Comparison of ENCODE assay signal across 29 cellular contexts in genomic region chr14:93348292-93348691, GRCh38. TPM values are rescaled to one million over a fixed set of nuclear protein-coding genes. Genes with fewer than 3 reads are reported as not detected.
"Had no signal": no experiment of that assay in that cellular context is flagged by ENCODE, and none has a peak within 500 bp of the region (broad histone marks: within the 10 kb centered on the region; RNA-seq: fewer than 3 reads in every experiment).

No MANE protein-coding gene starts in this region.

- H3K4me3 ChIP-seq: left ventricle myocardium inferior, lung, ovary, right atrium auricular region, skin epidermis, stomach, thyroid gland, upper lobe of right lung had no signal

- H3K27ac Mint-ChIP-seq: mesothelial cell of epicardium; natural killer cell; stimulated activated naive B cell treated with anti-CD40 and anti-IgM and Interleukin-4, amounts not matched to agents 10 μg/mL and 1 μg/mL and 100 μg/mL, for 72 hours had no signal

- H3K4me1 Mint-ChIP-seq: natural killer cell had no signal

- H3K9me3 ChIP-seq: left ventricle myocardium inferior, ovary, right atrium auricular region, stomach, testis, thyroid gland, upper lobe of right lung had no signal

- H3K36me3 ChIP-seq: left ventricle myocardium inferior, ovary, right atrium auricular region, stomach, thyroid gland, upper lobe of right lung had no signal

- ATAC-seq: natural killer cell; sciatic nerve; stimulated activated naive CD8-positive, alpha-beta T cell treated with anti-CD3 and anti-CD28 coated beads, Interleukin-15, Interleukin-2, amounts not matched to agents 100 U/mL and 50 U/mL, for 24 hours; upper lobe of right lung had no signal

- H3K27me3 ChIP-seq: ovary, right atrium auricular region, stomach, testis, thyroid gland, upper lobe of right lung had no signal

- H3K36me3 Mint-ChIP-seq: naive B cell, natural killer cell had no signal

- H3K9me3 Mint-ChIP-seq: natural killer cell had no signal

- H3K27me3 Mint-ChIP-seq: naive B cell; progenitor cell of endocrine pancreas; stimulated activated naive B cell treated with anti-CD40 and anti-IgM and Interleukin-4, amounts not matched to agents 10 μg/mL and 1 μg/mL and 100 μg/mL, for 72 hours had no signal

- H3K4me3 Mint-ChIP-seq: mesothelial cell of epicardium; natural killer cell; stimulated activated naive B cell treated with anti-CD40 and anti-IgM and Interleukin-4, amounts not matched to agents 10 μg/mL and 1 μg/mL and 100 μg/mL, for 72 hours had no signal

- H3K4me1 ChIP-seq: left ventricle myocardium inferior, right atrium auricular region, stomach, testis, upper lobe of right lung had no signal

- DNase-seq: islet precursor cell; left ventricle myocardium inferior; mesendoderm; naive B cell; natural killer cell; ovary; stimulated activated CD4-positive, alpha-beta T cell treated with anti-CD3 and anti-CD28 coated beads, Interleukin-12 subunit alpha, Interleukin-12 subunit beta, amount 100 ng/mL, for 4 hours; stimulated activated CD4-positive, alpha-beta T cell treated with anti-CD3 and anti-CD28 coated beads, Interleukin-15, amount 100 ng/mL, for 24 hours; stimulated activated CD4-positive, alpha-beta T cell treated with anti-CD3 and anti-CD28 coated beads, Interleukin-2, amount 100 ng/mL, for 24 hours; stimulated activated CD4-positive, alpha-beta T cell treated with anti-CD3 and anti-CD28 coated beads, Interleukin-4, amount 100 ng/mL, for 1 hour; stimulated activated naive B cell treated with anti-CD40 and anti-IgM and Interleukin-4, amounts not matched to agents 10 μg/mL and 1 μg/mL and 100 μg/mL, for 72 hours; stimulated activated naive CD8-positive, alpha-beta T cell treated with anti-CD3 and anti-CD28 coated beads, Interleukin-15, Interleukin-2, amounts not matched to agents 100 U/mL and 50 U/mL, for 24 hours; stomach; testis; thyroid gland; trophoblast cell; upper lobe of right lung had no signal

- H3K27ac ChIP-seq: left ventricle myocardium inferior, ovary, right atrium auricular region, skin epidermis, stomach, testis, thyroid gland, upper lobe of right lung had no signal

RNA-seq across cellular contexts. Expression of gene COX8C, which starts 1.3 kb away (rescaled TPM):
- total RNA-seq: kidney epithelial cell, lower leg skin, lung, mononuclear cell, natural killer cell, omental fat pad, ovary, progenitor cell of endocrine pancreas, pulmonary artery endothelial cell, right atrium auricular region, sciatic nerve, stomach, thyroid gland, upper lobe of right lung had no signal
- polyA plus RNA-seq: lung, neural cell, stomach had no signal
